Comparison of ENCODE assay signal across 17 cellular contexts in the genomic region with DNA sequence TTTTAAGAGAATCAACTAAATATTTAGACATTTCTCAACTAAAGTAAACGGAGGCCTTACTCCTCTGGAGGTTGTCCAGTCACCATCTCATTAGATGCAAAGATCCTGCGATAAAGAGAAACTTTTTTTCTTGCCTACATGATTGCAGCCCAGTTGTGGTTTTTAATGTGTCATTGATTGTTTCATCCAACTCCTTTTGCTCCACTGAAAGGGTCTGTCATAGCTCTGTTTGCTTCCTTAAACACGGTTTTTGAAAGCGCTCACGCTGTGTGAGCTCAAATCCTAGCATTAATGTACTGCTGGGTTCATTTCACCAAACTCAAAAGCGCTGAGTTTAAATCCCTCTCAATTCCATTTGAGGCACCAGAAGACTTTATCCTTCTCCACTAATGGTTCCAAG. TPM values are rescaled to one million over a fixed set of nuclear protein-coding genes. Genes with fewer than 3 reads are reported as not detected.
A peak's percentile ranks its signal among the peaks of the same experiment; 100 is the strongest.
DNase-seq lines count a peak whose midpoint lies in the region; ATAC-seq and TF ChIP-seq lines count a peak whose summit lies in the region.
"Had no signal": no experiment of that assay in that cellular context is flagged by ENCODE, and none has a peak within 500 bp of the region (broad histone marks: within the 10 kb centered on the region; RNA-seq: fewer than 3 reads in every experiment).

No MANE protein-coding gene starts in this region.

- DNase-seq in adipocyte (ENCODE audit: low read depth) (peak; percentile 60), glomerular visceral epithelial cell (ENCODE audit: extremely low spot score) (peak; percentile 70), retina (peak; percentile 19), NCI-H2171 (lab: John Stamatoyannopoulos, UW) (no peak), ACHN (no peak)
- no peak for DNase-seq in activated T-cell treated with anti-CD3 and anti-CD28 coated beads, Interleukin-2, amount 50 U/mL, for 48 hours
- no peak for DNase-seq in activated CD8-positive, alpha-beta T cell treated with anti-CD3 and anti-CD28 coated beads for 36 hours
- DNase-seq: activated CD4-positive, alpha-beta T cell treated with anti-CD3 and anti-CD28 coated beads for 1 hour; activated gamma-delta T cell; Right ventricle myocardium superior had no signal

- ATAC-seq in activated CD8-positive, alpha-beta T cell treated with anti-CD3 and anti-CD28 coated beads for 36 hours = no peak

- no peak for TF ChIP-seq CTCF in activated CD8-positive, alpha-beta T cell treated with anti-CD3 and anti-CD28 coated beads for 36 hours (IDR thresholded peaks at IDR 0.05)

- in situ Hi-C loops in ACHN (cut with HindIII; ENCODE audit: low pct_ligation_motif_present, low pct_unique_long_range_greater_than_20kb, low sequenced_read_pairs) = no loop called here

- H3K4me1 ChIP-seq in HUES48 (ENCODE audit: control insufficient read depth, insufficient read depth, low read length) = peaks cover 32% of the 10 kb centered on the region
- H3K4me1 ChIP-seq in adipocyte (ENCODE audit: control insufficient read depth, insufficient read depth, low read length) = peaks cover under 1% of the 10 kb centered on the region
- H3K4me1 ChIP-seq: breast epithelium had no signal

- H3K4me3 ChIP-seq in HUES48 (ENCODE audit: low read depth, low read length) (no peak overlapping the region), adipocyte (ENCODE audit: low read length) (no peak overlapping the region)
- H3K4me3 ChIP-seq: breast epithelium, upper lobe of left lung had no signal

- no peak overlapping the region for H3K27ac Mint-ChIP-seq in activated CD8-positive, alpha-beta T cell treated with anti-CD3 and anti-CD28 coated beads for 36 hours
- H3K27ac Mint-ChIP-seq: activated CD8-positive, alpha-beta T cell treated with anti-CD3 and anti-CD28 coated beads, Interleukin-2, amount 10 ng/mL, durations not matched to agents 7 days and 5 days had no signal

- H3K9me3 ChIP-seq in HUES48 (ENCODE audit: control insufficient read depth, insufficient read depth, low read length) (no peaks in the 10 kb centered on the region), adipocyte (ENCODE audit: control insufficient read depth, low read length) (no peaks in the 10 kb centered on the region)
- H3K9me3 ChIP-seq: breast epithelium, upper lobe of left lung had no signal

- intact Hi-C loops in activated CD8-positive, alpha-beta T cell treated with anti-CD3 and anti-CD28 coated beads for 36 hours (cut with micrococcal nuclease) = loop anchor here (2.0 to 10.0 kb wide), 3 partner anchors 195 to 1915 kb away; no protein-coding TSS in a partner anchor

- H3K9me3 Mint-ChIP-seq in activated CD8-positive, alpha-beta T cell treated with anti-CD3 and anti-CD28 coated beads for 36 hours = no peaks in the 10 kb centered on the region
- H3K9me3 Mint-ChIP-seq: stimulated activated effector memory CD8-positive, alpha-beta T cell treated with anti-CD3 and anti-CD28 coated beads, Interleukin-12 subunit alpha, Interleukin-12 subunit beta, amount 100 ng/mL, for 72 hours had no signal

- peaks cover 15% of the 10 kb centered on the region for H3K4me1 Mint-ChIP-seq in activated CD8-positive, alpha-beta T cell treated with anti-CD3 and anti-CD28 coated beads for 36 hours (ENCODE audit: low read depth)

- H3K9ac ChIP-seq in HUES48 (ENCODE audit: low read depth, low read length) = no peak overlapping the region
- H3K9ac ChIP-seq in adipocyte (ENCODE audit: low read length) = no peak overlapping the region

- peaks cover 27% of the 10 kb centered on the region for H3K27me3 Mint-ChIP-seq in activated CD8-positive, alpha-beta T cell treated with anti-CD3 and anti-CD28 coated beads for 36 hours

- H3K36me3 Mint-ChIP-seq in activated CD8-positive, alpha-beta T cell treated with anti-CD3 and anti-CD28 coated beads for 36 hours (ENCODE audit: low read depth) = no peaks in the 10 kb centered on the region
- H3K36me3 Mint-ChIP-seq: stimulated activated effector memory CD8-positive, alpha-beta T cell treated with anti-CD3 and anti-CD28 coated beads, Interleukin-12 subunit alpha, Interleukin-12 subunit beta, amount 100 ng/mL, for 72 hours had no signal

- CTCF ChIA-PET in activated CD8-positive, alpha-beta T cell treated with anti-CD3 and anti-CD28 coated beads for 36 hours (lab: Charles Lee) = interaction anchor here (0.7 to 2.8 kb wide), 29 partner anchors 13 to 334 kb away, joined by 3 to 42 read pairs (median 4); a partner anchor contains a TSS

- H3K27me3 ChIP-seq in HUES48 (ENCODE audit: control insufficient read depth, insufficient read depth, low read length) (no peaks in the 10 kb centered on the region), adipocyte (replicated peaks; ENCODE audit: control insufficient read depth, insufficient read depth, low read length) (no peaks in the 10 kb centered on the region)
- H3K27me3 ChIP-seq: breast epithelium, upper lobe of left lung had no signal

- H3K36me3 ChIP-seq in HUES48 (ENCODE audit: control insufficient read depth, insufficient read depth, low read length) = no peaks in the 10 kb centered on the region
- no peaks in the 10 kb centered on the region for H3K36me3 ChIP-seq in adipocyte (ENCODE audit: control insufficient read depth, insufficient read depth, low read length, severe bottlenecking)
- H3K36me3 ChIP-seq: breast epithelium, upper lobe of left lung had no signal

- H3K4me3 Mint-ChIP-seq in activated CD8-positive, alpha-beta T cell treated with anti-CD3 and anti-CD28 coated beads for 36 hours = no peak overlapping the region
- H3K4me3 Mint-ChIP-seq: activated CD8-positive, alpha-beta T cell treated with anti-CD3 and anti-CD28 coated beads, Interleukin-2, amount 10 ng/mL, durations not matched to agents 7 days and 5 days; stimulated activated effector memory CD8-positive, alpha-beta T cell treated with anti-CD3 and anti-CD28 coated beads, Interleukin-12 subunit alpha, Interleukin-12 subunit beta, amount 100 ng/mL, for 72 hours had no signal

- peak overlapping the region; percentile 26 for H3K27ac ChIP-seq in HUES48 (ENCODE audit: low read depth, low read length)
- H3K27ac ChIP-seq: breast epithelium, HL-60, upper lobe of left lung had no signal

- POLR2A ChIA-PET in activated CD8-positive, alpha-beta T cell treated with anti-CD3 and anti-CD28 coated beads for 36 hours (lab: Charles Lee) = no interaction called here

RNA-seq across cellular contexts. Expression of a gene that starts 53.5 kb away (rescaled TPM):
- not detected for total RNA-seq in activated CD8-positive, alpha-beta T cell treated with anti-CD3 and anti-CD28 coated beads for 36 hours
- total RNA-seq: activated CD8-positive, alpha-beta T cell treated with anti-CD3 and anti-CD28 coated beads, Interleukin-2, amount 10 ng/mL, durations not matched to agents 7 days and 5 days; HepG2 had no signal

Comparison
In these comparisons a context has a peak if more than half of its experiments do, and no peak if none do; other contexts are left out.
1. DNase-seq: peak in adipocyte (single experiment), glomerular visceral epithelial cell (single experiment) and retina (single experiment); none in NCI-H2171 (single experiment), activated T-cell treated with anti-CD3 and anti-CD28 coated beads, Interleukin-2, amount 50 U/mL, for 48 hours (0 of 2), activated CD8-positive, alpha-beta T cell treated with anti-CD3 and anti-CD28 coated beads for 36 hours (single experiment) and ACHN (single experiment).